11 cellular contexts compared by ENCODE assay signal in genomic region chr3:69353492-69353891, GRCh38. TPM values are rescaled to one million over a fixed set of nuclear protein-coding genes. Genes with fewer than 3 reads are reported as not detected.
DNase-seq lines count a peak whose midpoint lies in the region; ATAC-seq, FAIRE-seq and TF ChIP-seq lines count a peak whose summit lies in the region.
"Had no signal": no experiment of that assay in that cellular context is flagged by ENCODE, and none has a peak within 500 bp of the region (broad histone marks: within the 10 kb centered on the region; RNA-seq: fewer than 3 reads in every experiment).

No MANE protein-coding gene starts in this region.

- H4K20me1 ChIP-seq in smooth muscle cell (ENCODE audit: low read depth): no peaks in the 10 kb centered on the region

- no peaks in the 10 kb centered on the region for H3K79me2 ChIP-seq in smooth muscle cell (ENCODE audit: low read depth)

- peak; percentile 54; the same call in 1 of the 2 replicates for TF ChIP-seq POLR2A in GM12891 (IDR thresholded peaks at IDR 0.05; ENCODE audit: low read depth, low read length)

- no peaks in the 10 kb centered on the region for H3K36me3 ChIP-seq in smooth muscle cell (ENCODE audit: low read depth)

- peak overlapping the region; percentile 8 for H3K4me2 ChIP-seq in smooth muscle cell

- H3K27me3 ChIP-seq in smooth muscle cell (ENCODE audit: low read depth): no peaks in the 10 kb centered on the region

- ATAC-seq in T-helper 17 cell (no peak), HG03469 (IDR thresholded peaks at IDR 0.05; ENCODE audit: unreplicated experiment) (no peak), HG03095 (IDR thresholded peaks at IDR 0.05; ENCODE audit: unreplicated experiment) (no peak), HG02571 (IDR thresholded peaks at IDR 0.05; ENCODE audit: unreplicated experiment) (no peak)

- H3K4me3 ChIP-seq in smooth muscle cell: no peak overlapping the region

- no peaks in the 10 kb centered on the region for H3F3A ChIP-seq in smooth muscle cell (ENCODE audit: low read depth)

- H3K36me3 Mint-ChIP-seq in T-helper 17 cell (ENCODE audit: low read depth): no peaks in the 10 kb centered on the region

- no peak overlapping the region for H3K9ac ChIP-seq in smooth muscle cell (ENCODE audit: low read depth)

- H3K27me3 Mint-ChIP-seq in T-helper 17 cell: peaks cover 22% of the 10 kb centered on the region

- H3K9me3 ChIP-seq in T-helper 17 cell (ENCODE audit: control insufficient read depth, low read length, poor library complexity, severe bottlenecking) (no peaks in the 10 kb centered on the region), smooth muscle cell (replicated peaks; ENCODE audit: low read depth) (no peaks in the 10 kb centered on the region)

- H2AFZ ChIP-seq in smooth muscle cell (ENCODE audit: low read depth): peak overlapping the region; percentile 4

- no peak for DNase-seq in GM12891 (ENCODE audit: insufficient read length, low spot score)
- no peak for DNase-seq in T-helper 17 cell
- DNase-seq in glomerular endothelial cell (ENCODE audit: extremely low read depth, low read depth, low spot score): peak; percentile 85
- no peak for DNase-seq in smooth muscle cell (lab: John Stamatoyannopoulos, UW; ENCODE audit: unreplicated experiment)
- no peak for DNase-seq in stimulated activated CD4-positive, alpha-beta T cell treated with anti-CD3 and anti-CD28 coated beads, Interleukin-4, amount 100 ng/mL, for 4 hours
- DNase-seq: effector CD4-positive, alpha-beta T cell; EL; RPMI8226 had no signal

- peaks cover 7% of the 10 kb centered on the region for H3K4me1 Mint-ChIP-seq in T-helper 17 cell

- H3K27ac ChIP-seq in smooth muscle cell (ENCODE audit: low read depth): no peak overlapping the region

- peak overlapping the region; percentile 21 for H3K4me3 Mint-ChIP-seq in T-helper 17 cell

- TF ChIP-seq CTCF in smooth muscle cell (IDR thresholded peaks at IDR 0.05; ENCODE audit: borderline replicate concordance, insufficient read depth, poor library complexity, severe bottlenecking): no peak

- no peaks in the 10 kb centered on the region for H3K4me1 ChIP-seq in smooth muscle cell (ENCODE audit: low read depth)

- no peak overlapping the region for H3K27ac Mint-ChIP-seq in T-helper 17 cell

- WGBS in smooth muscle cell (ENCODE audit: low lambda C conversion rate): 81% methylated on average over 16 of the region's 16 CpGs

- peak; percentile 60 for FAIRE-seq in GM12891 (lab: Jason Lieb, UNC)

TF ChIP-seq in GM12891, 5 proteins besides CTCF, POLR2A, EP300 and RAD21:
- TF ChIP-seq TAF1 (IDR thresholded peaks at IDR 0.05; ENCODE audit: low read depth, low read length) (peak; percentile 36; the same call in 1 of the 2 replicates), PAX5 (IDR thresholded peaks at IDR 0.05; ENCODE audit: insufficient read depth, low read length, severe bottlenecking) (no peak), SPI1 (IDR thresholded peaks at IDR 0.05; ENCODE audit: low read depth, low read length) (peak; percentile 32)

RNA-seq across cellular contexts. Expression of gene FRMD4B, which starts 32.4 kb away (rescaled TPM):
- 4.6 TPM for polyA plus RNA-seq in GM12891 (2012; ENCODE audit: low read depth, missing spikeins)
- total RNA-seq in T-helper 17 cell: 10 to 100 TPM; 25.6 to 36.6 TPM
- 55.5 and 87.6 TPM in 2 replicates for total RNA-seq in glomerular endothelial cell
- 20.0 and 24.3 TPM in 2 replicates for total RNA-seq in smooth muscle cell
- polyA plus RNA-seq in smooth muscle cell: 3.7 and 7.5 TPM in 2 replicates
